ENCODE assay signal across 14 cellular contexts in genomic region chr4:63296773-63297172, GRCh38.
DNase-seq lines count a peak whose midpoint lies in the region; ATAC-seq and TF ChIP-seq lines count a peak whose summit lies in the region.
"Had no signal": no experiment of that assay in that cellular context is flagged by ENCODE, and none has a peak within 500 bp of the region (broad histone marks: within the 10 kb centered on the region; RNA-seq: fewer than 3 reads in every experiment).

No MANE protein-coding gene starts in this region.

- peak; percentile 63 for TF ChIP-seq RAD21 in neural cell (conservative IDR thresholded peaks at IDR 0.05)

- TF ChIP-seq CTCF in WERI-Rb-1 (IDR thresholded peaks at IDR 0.05; ENCODE audit: low read depth, low read length) (0 out of 2 replicates have a peak, but pooled peaks have one; percentile 4), neural cell (IDR thresholded peaks at IDR 0.05; ENCODE audit: poor library complexity, severe bottlenecking) (peak; percentile 47)

- no peaks in the 10 kb centered on the region for H3F3A ChIP-seq in neural cell (ENCODE audit: insufficient read depth, low read length, poor library complexity, severe bottlenecking)

- H3K27ac ChIP-seq in WERI-Rb-1 (no peak overlapping the region), neural cell (ENCODE audit: low read length) (no peak overlapping the region)
- H3K27ac ChIP-seq: lower lobe of right lung, SK-N-MC had no signal

- ATAC-seq in HG02610 (IDR thresholded peaks at IDR 0.05; ENCODE audit: unreplicated experiment), result no peak
- ATAC-seq: lower lobe of right lung had no signal

- no peak overlapping the region for H3K4me2 ChIP-seq in neural cell (ENCODE audit: low read length)

- no peaks in the 10 kb centered on the region for H3K9me2 ChIP-seq in neural cell (ENCODE audit: insufficient read depth, low read length)

- H2AFZ ChIP-seq in neural cell (ENCODE audit: low read depth, low read length), result no peak overlapping the region

- H3K27me3 ChIP-seq in WERI-Rb-1 (ENCODE audit: insufficient read depth, low read depth, severe bottlenecking) (no peaks in the 10 kb centered on the region), neural cell (ENCODE audit: insufficient read depth, low read depth, low read length) (no peaks in the 10 kb centered on the region)

- H4K20me1 ChIP-seq in neural cell (ENCODE audit: insufficient read depth), result no peaks in the 10 kb centered on the region

- TF ChIP-seq EP300 in neural cell (conservative IDR thresholded peaks at IDR 0.05; ENCODE audit: poor library complexity, severe bottlenecking), result no peak

- no peak overlapping the region for H3K4me3 ChIP-seq in WERI-Rb-1 (ENCODE audit: low read depth, low read length)
- H3K4me3 ChIP-seq in neural cell (ENCODE audit: low read length), result no peak overlapping the region
- H3K4me3 ChIP-seq: lower lobe of right lung, SK-N-MC had no signal

- H3K36me3 ChIP-seq in WERI-Rb-1 (no peaks in the 10 kb centered on the region), neural cell (ENCODE audit: insufficient read depth, low read length) (no peaks in the 10 kb centered on the region)
- H3K36me3 ChIP-seq: lower lobe of right lung had no signal

- DNase-seq in NCI-H1694 treated with DMSO at 0.1 percent for 48 hours (lab: John Stamatoyannopoulos, UW) (peak; percentile 5), NCI-H1694 (lab: John Stamatoyannopoulos, UW) (no peak), LoVo (ENCODE audit: low spot score) (peak; percentile 4), WERI-Rb-1 (peak; percentile 23), AML-193 (lab: John Stamatoyannopoulos, UW) (no peak), activated T-cell treated with anti-CD3 and anti-CD28 coated beads for 4 hours (no peak)
- DNase-seq: activated CD4-positive, alpha-beta T cell treated with anti-CD3 and anti-CD28 coated beads for 48 hours; DMS153; GOT3; lower lobe of right lung; NCI-H226 had no signal

- no peaks in the 10 kb centered on the region for H3K79me2 ChIP-seq in neural cell (replicated peaks; ENCODE audit: insufficient read depth, low read length)

- H3K9ac ChIP-seq in neural cell (ENCODE audit: low read length), result no peak overlapping the region

- H3K9me3 ChIP-seq in WERI-Rb-1 (ENCODE audit: severe bottlenecking), result no peaks in the 10 kb centered on the region
- no peaks in the 10 kb centered on the region for H3K9me3 ChIP-seq in neural cell (ENCODE audit: low read length)
- H3K9me3 ChIP-seq: lower lobe of right lung had no signal

TF ChIP-seq in neural cell, 6 proteins besides CTCF, POLR2A, EP300 and RAD21:
- TF ChIP-seq EZH2 (IDR thresholded peaks at IDR 0.05; ENCODE audit: borderline replicate concordance, insufficient read depth, low read length, poor library complexity, severe bottlenecking) (no peak), SMC3 (conservative IDR thresholded peaks at IDR 0.05; ENCODE audit: poor library complexity) (peak; percentile 42), TAF1 (IDR thresholded peaks at IDR 0.05; ENCODE audit: low read depth) (no peak), REST (IDR thresholded peaks at IDR 0.05; ENCODE audit: borderline replicate concordance) (no peak)

Comparison
In these comparisons a context has a peak if more than half of its experiments do, and no peak if none do; other contexts are left out.
1. DNase-seq: peak in NCI-H1694 treated with DMSO at 0.1 percent for 48 hours (single experiment), LoVo (single experiment) and WERI-Rb-1 (single experiment); none in NCI-H1694 (single experiment), AML-193 (0 of 2) and activated T-cell treated with anti-CD3 and anti-CD28 coated beads for 4 hours (single experiment).